14 cellular contexts compared by ENCODE assay signal in the genomic region with DNA sequence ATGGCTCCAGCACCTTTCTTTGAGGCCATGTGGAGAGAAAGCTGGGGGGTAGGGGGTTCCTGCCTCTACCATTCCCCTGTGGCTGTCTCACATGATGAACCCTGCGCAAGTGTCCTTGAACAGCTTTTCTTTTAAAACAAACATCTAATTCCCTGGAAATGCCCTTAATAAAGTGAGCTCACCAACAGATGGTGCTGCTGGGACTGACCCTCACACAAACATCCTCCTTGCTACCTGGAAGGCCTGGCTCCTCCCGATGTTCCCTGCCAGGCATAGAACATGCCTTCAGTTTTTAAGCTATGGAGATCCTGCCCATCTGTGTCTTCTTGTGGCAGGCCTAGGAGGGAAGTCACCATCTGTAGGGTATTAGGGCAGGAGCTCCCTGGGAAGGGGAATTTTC.
DNase-seq lines count a peak whose midpoint lies in the region; ATAC-seq and TF ChIP-seq lines count a peak whose summit lies in the region.
"Had no signal": no experiment of that assay in that cellular context is flagged by ENCODE, and none has a peak within 500 bp of the region (broad histone marks: within the 10 kb centered on the region; RNA-seq: fewer than 3 reads in every experiment).

No MANE protein-coding gene starts in this region.

- H2AK5ac ChIP-seq in H9 (ENCODE audit: insufficient read length, low read length): no peak overlapping the region

- no peak overlapping the region for H3K4ac ChIP-seq in H9 (ENCODE audit: low read depth, low read length)

- no peak overlapping the region for H2BK15ac ChIP-seq in H9 (ENCODE audit: low read depth, low read length)

- H3K56ac ChIP-seq in H9 (ENCODE audit: insufficient read length, low read depth, low read length): no peak overlapping the region

- no peak overlapping the region for H4K91ac ChIP-seq in H9 (ENCODE audit: insufficient read length, low read depth, low read length)

- H3K4me3 ChIP-seq in PC-3 (ENCODE audit: low read length) (no peak overlapping the region), fibroblast of mammary gland (ENCODE audit: control insufficient read depth, low read depth, low read length) (no peak overlapping the region)
- H3K4me3 ChIP-seq: lower lobe of right lung had no signal

- intact Hi-C loops in PC-3 (cut with micrococcal nuclease): loop anchor here (5.0 kb wide), 1 partner anchor 454 kb away; no protein-coding TSS in a partner anchor
- intact Hi-C loops in activated CD8-positive, alpha-beta T cell treated with anti-CD3 and anti-CD28 coated beads for 36 hours (cut with micrococcal nuclease): no loop called here

- WGBS in H9 (ENCODE audit: extremely low coverage, insufficient read length, low lambda C conversion rate): no CpG with 5 or more reads among the region's 2 CpGs

- H4K8ac ChIP-seq in H9 (replicated peaks; ENCODE audit: insufficient read length, low read depth, low read length): no peak overlapping the region

- POLR2A ChIA-PET in PC-3 (lab: Charles Lee; ENCODE audit: unreplicated experiment): no interaction called here
- POLR2A ChIA-PET in activated CD8-positive, alpha-beta T cell treated with anti-CD3 and anti-CD28 coated beads for 36 hours (lab: Charles Lee): no interaction called here

- no peak overlapping the region for H4K5ac ChIP-seq in H9 (ENCODE audit: insufficient read length, low read depth, low read length)

- H2BK5ac ChIP-seq in H9 (ENCODE audit: insufficient read length, low read length): no peak overlapping the region

- H3K4me3 Mint-ChIP-seq in H9: no peak overlapping the region
- no peak overlapping the region for H3K4me3 Mint-ChIP-seq in osteocyte (ENCODE audit: unreplicated experiment)
- H3K4me3 Mint-ChIP-seq in activated CD8-positive, alpha-beta T cell treated with anti-CD3 and anti-CD28 coated beads for 36 hours: no peak overlapping the region
- H3K4me3 Mint-ChIP-seq: CD4-positive, CD25-positive, alpha-beta regulatory T cell had no signal

- H3K23ac ChIP-seq in H9 (ENCODE audit: insufficient read length, low read depth, low read length): no peak overlapping the region

- DNase-seq in H9 (peak; percentile 42), PC-3 (no peak), fibroblast of mammary gland (ENCODE audit: low read depth) (peak; percentile 8), osteocyte (ENCODE audit: extremely low spot score, unreplicated experiment) (no peak), activated gamma-delta T cell (lab: John Stamatoyannopoulos, UW) (no peak), Ammon's horn (ENCODE audit: low spot score) (no peak), T-helper 2 cell (no peak)
- no peak for DNase-seq in activated CD8-positive, alpha-beta T cell treated with anti-CD3 and anti-CD28 coated beads for 36 hours
- DNase-seq: activated T-cell treated with anti-CD3 and anti-CD28 coated beads for 4 hours; CD4-positive, CD25-positive, alpha-beta regulatory T cell; lower lobe of right lung; NCI-H2081 had no signal

- H2BK120ac ChIP-seq in H9 (ENCODE audit: low read depth, low read length, poor library complexity, severe bottlenecking): no peak overlapping the region

- H3K27ac Mint-ChIP-seq in H9: no peak overlapping the region
- H3K27ac Mint-ChIP-seq in osteocyte (ENCODE audit: unreplicated experiment): no peak overlapping the region
- H3K27ac Mint-ChIP-seq in activated CD8-positive, alpha-beta T cell treated with anti-CD3 and anti-CD28 coated beads for 36 hours: no peak overlapping the region
- H3K27ac Mint-ChIP-seq: CD4-positive, CD25-positive, alpha-beta regulatory T cell had no signal

- no peaks in the 10 kb centered on the region for H3K79me2 ChIP-seq in H9 (ENCODE audit: insufficient read depth, low read length)
- no peaks in the 10 kb centered on the region for H3K79me2 ChIP-seq in PC-3 (ENCODE audit: low read length)

- no peaks in the 10 kb centered on the region for H3K36me3 ChIP-seq in PC-3 (ENCODE audit: low read depth, low read length)
- H3K36me3 ChIP-seq: lower lobe of right lung, neutrophil had no signal

- H3T11ph ChIP-seq in H9 (ENCODE audit: low read length): no peak overlapping the region

- no TSS peak for BruUV-seq in PC-3 (replicated peaks; lab: Mats Ljungman, UMichigan)

- peak overlapping the region; percentile 51 for H3K18ac ChIP-seq in H9 (ENCODE audit: insufficient read length, low read depth, low read length)

- H4K20me1 ChIP-seq in H9 (ENCODE audit: control insufficient read depth, insufficient read depth, insufficient read length): no peaks in the 10 kb centered on the region
- no peaks in the 10 kb centered on the region for H4K20me1 ChIP-seq in PC-3 (ENCODE audit: low read length)

- H2BK12ac ChIP-seq in H9 (ENCODE audit: insufficient read length, low read depth, low read length): no peak overlapping the region

- H3K9ac ChIP-seq in H9 (ENCODE audit: extremely low read depth, insufficient read length, low read length) (no peak overlapping the region), PC-3 (ENCODE audit: low read length) (no peak overlapping the region)
- H3K9ac ChIP-seq: KMS-11 had no signal

- H2BK20ac ChIP-seq in H9 (ENCODE audit: low read depth, low read length, poor library complexity, severe bottlenecking): no peak overlapping the region

- no peaks in the 10 kb centered on the region for H3K27me3 ChIP-seq in H9 (ENCODE audit: insufficient read depth, low read length)
- H3K27me3 ChIP-seq in PC-3 (ENCODE audit: low read length): no peaks in the 10 kb centered on the region
- H3K27me3 ChIP-seq: neutrophil had no signal

- H3K9me3 Mint-ChIP-seq in H9: no peaks in the 10 kb centered on the region
- no peaks in the 10 kb centered on the region for H3K9me3 Mint-ChIP-seq in osteocyte (ENCODE audit: unreplicated experiment)
- H3K9me3 Mint-ChIP-seq in activated CD8-positive, alpha-beta T cell treated with anti-CD3 and anti-CD28 coated beads for 36 hours: no peaks in the 10 kb centered on the region

- H3K4me2 ChIP-seq in H9 (ENCODE audit: insufficient read depth, insufficient read length, low read length) (no peak overlapping the region), PC-3 (ENCODE audit: low read length) (no peak overlapping the region)
- H3K4me2 ChIP-seq: KMS-11 had no signal

- H3K9me2 ChIP-seq in PC-3 (replicated peaks; ENCODE audit: low read length): no peaks in the 10 kb centered on the region

- H3K4me1 ChIP-seq in H9 (ENCODE audit: insufficient read depth, low read length): no peaks in the 10 kb centered on the region; the same call in 1 of the 2 replicates
- H3K4me1 ChIP-seq in PC-3 (ENCODE audit: insufficient read depth, low read length): peaks cover 13% of the 10 kb centered on the region

- ATAC-seq in PC-3: peak; percentile 33
- ATAC-seq in activated CD8-positive, alpha-beta T cell treated with anti-CD3 and anti-CD28 coated beads for 36 hours: no peak

- H3K9me3 ChIP-seq in H9 (ENCODE audit: control insufficient read depth, low read depth, low read length) (no peaks in the 10 kb centered on the region), PC-3 (ENCODE audit: low read length) (no peaks in the 10 kb centered on the region)
- H3K9me3 ChIP-seq: lower lobe of right lung, neutrophil had no signal

- CTCF ChIA-PET in PC-3 (lab: Charles Lee): interaction anchor here (0.5 to 0.7 kb wide), 4 partner anchors 169 to 754 kb away, joined by 3 read pairs; no protein-coding TSS in a partner anchor
- CTCF ChIA-PET in activated CD8-positive, alpha-beta T cell treated with anti-CD3 and anti-CD28 coated beads for 36 hours (lab: Charles Lee): interaction anchor here (1.1 kb wide), 2 partner anchors 111 to 455 kb away, joined by 3 read pairs; no protein-coding TSS in a partner anchor

- H3F3A ChIP-seq in PC-3 (ENCODE audit: low read length, unreplicated experiment): no peaks in the 10 kb centered on the region

- no peaks in the 10 kb centered on the region for H3K23me2 ChIP-seq in H9 (ENCODE audit: insufficient read length, low read depth, low read length, poor library complexity, severe bottlenecking)

- no peaks in the 10 kb centered on the region for H3K36me3 Mint-ChIP-seq in H9 (ENCODE audit: insufficient read depth in 1 of 3, low read depth in 3 of 3)
- H3K36me3 Mint-ChIP-seq in osteocyte (ENCODE audit: unreplicated experiment): no peaks in the 10 kb centered on the region
- H3K36me3 Mint-ChIP-seq in activated CD8-positive, alpha-beta T cell treated with anti-CD3 and anti-CD28 coated beads for 36 hours (ENCODE audit: low read depth): no peaks in the 10 kb centered on the region
- H3K36me3 Mint-ChIP-seq: CD4-positive, CD25-positive, alpha-beta regulatory T cell had no signal

- no peak overlapping the region for H3K27ac ChIP-seq in H9 (ENCODE audit: insufficient read length, low read depth, low read length)
- H3K27ac ChIP-seq in PC-3 (ENCODE audit: low read length): no peak overlapping the region
- H3K27ac ChIP-seq: KMS-11, lower lobe of right lung, neutrophil had no signal

- no peaks in the 10 kb centered on the region for H3K79me1 ChIP-seq in H9 (ENCODE audit: insufficient read depth, low read depth, low read length, poor library complexity, severe bottlenecking)

- TF ChIP-seq CTCF in H9 (conservative IDR thresholded peaks at IDR 0.05) (peak; percentile 52), PC-3 (conservative IDR thresholded peaks at IDR 0.05; ENCODE audit: low read depth, low read length) (peak; percentile 49), fibroblast of mammary gland (conservative IDR thresholded peaks at IDR 0.05; ENCODE audit: control insufficient read depth, insufficient read depth, low read depth, low read length) (peak; percentile 3), osteocyte (IDR thresholded peaks at IDR 0.05) (peak; percentile 8)
- TF ChIP-seq CTCF in activated CD8-positive, alpha-beta T cell treated with anti-CD3 and anti-CD28 coated beads for 36 hours (IDR thresholded peaks at IDR 0.05): no peak

- no peak overlapping the region for H2AFZ ChIP-seq in H9 (ENCODE audit: low read length)
- no peak overlapping the region for H2AFZ ChIP-seq in PC-3 (ENCODE audit: low read length)

- H3K4me1 Mint-ChIP-seq in H9 (peaks cover 5 to 6% of the 10 kb centered on the region in 2 experiments; a peak in 3 of 4 replicates), osteocyte (ENCODE audit: unreplicated experiment) (no peaks in the 10 kb centered on the region)
- H3K4me1 Mint-ChIP-seq in activated CD8-positive, alpha-beta T cell treated with anti-CD3 and anti-CD28 coated beads for 36 hours (ENCODE audit: low read depth): no peaks in the 10 kb centered on the region
- H3K4me1 Mint-ChIP-seq: CD4-positive, CD25-positive, alpha-beta regulatory T cell had no signal

- no peak overlapping the region for H3K14ac ChIP-seq in H9 (ENCODE audit: insufficient read depth, low read length)

- H3K27me3 Mint-ChIP-seq in H9 (ENCODE audit: low read depth): peaks cover 10% of the 10 kb centered on the region
- peaks cover 21% of the 10 kb centered on the region for H3K27me3 Mint-ChIP-seq in osteocyte (ENCODE audit: unreplicated experiment)
- no peaks in the 10 kb centered on the region for H3K27me3 Mint-ChIP-seq in activated CD8-positive, alpha-beta T cell treated with anti-CD3 and anti-CD28 coated beads for 36 hours

Comparison
In these comparisons a context has a peak if more than half of its experiments do, and no peak if none do; other contexts are left out.
1. DNase-seq: peak in H9 (single experiment) and fibroblast of mammary gland (single experiment); none in PC-3 (single experiment), osteocyte (single experiment), activated gamma-delta T cell (single experiment), Ammon's horn (single experiment), T-helper 2 cell (0 of 5) and activated CD8-positive, alpha-beta T cell treated with anti-CD3 and anti-CD28 coated beads for 36 hours (single experiment).